In genomic region chr15:50880651-50881114, GRCh38 we compare ENCODE assay signal across 1 cellular context.
TF ChIP-seq lines count a peak whose summit lies in the region.

No MANE protein-coding gene starts in this region.

TF ChIP-seq in K562, 482 proteins besides CTCF, POLR2A, EP300 and RAD21 (continued from another document):
- TF ChIP-seq TRIM24 (IDR thresholded peaks at IDR 0.05) (peak; percentile 73 to 87; a peak in 2 of 4 replicates), GMEB1 (CRISPR knock-in tag; IDR thresholded peaks at IDR 0.05) (peak; percentile 19; the same call in 1 of the 2 replicates), ZNF696 (CRISPR knock-in tag; conservative IDR thresholded peaks at IDR 0.05) (no peak), KDM2B (CRISPR knock-in tag; IDR thresholded peaks at IDR 0.05) (no peak), DMBX1 (CRISPR knock-in tag; IDR thresholded peaks at IDR 0.05; ENCODE audit: borderline replicate concordance) (peak; percentile 51; the same call in 1 of the 2 replicates), BACH1 (tag; IDR thresholded peaks at IDR 0.05) (peak; percentile 63), CTBP1 (IDR thresholded peaks at IDR 0.05; ENCODE audit: borderline replicate concordance) (no peak), SPI1 (IDR thresholded peaks at IDR 0.05; ENCODE audit: borderline replicate concordance, low read depth, low read length) (no peak), BCL6 (CRISPR knock-in tag; IDR thresholded peaks at IDR 0.05) (peak; percentile 69; the same call in 1 of the 2 replicates), ZNF449 (CRISPR knock-in tag; IDR thresholded peaks at IDR 0.05) (peak; percentile 53; the same call in 1 of the 2 replicates), CREB5 (CRISPR knock-in tag; IDR thresholded peaks at IDR 0.05) (peak; percentile 63; the same call in 1 of the 2 replicates), BRD4 (IDR thresholded peaks at IDR 0.05) (no peak), ZNF780A (CRISPR knock-in tag; IDR thresholded peaks at IDR 0.05) (no peak), ESRRB (CRISPR knock-in tag; IDR thresholded peaks at IDR 0.05; ENCODE audit: borderline replicate concordance) (no peak), ZBED1 (IDR thresholded peaks at IDR 0.05) (no peak), ZNF395 (CRISPR knock-in tag; IDR thresholded peaks at IDR 0.05) (peak; percentile 85; the same call in 1 of the 2 replicates), ZNF311 (CRISPR knock-in tag; IDR thresholded peaks at IDR 0.05) (peak; percentile 66), RCOR1 (IDR thresholded peaks at IDR 0.05; ENCODE audit: borderline replicate concordance in 1 of 2, low read depth in 2 of 2, low read length in 2 of 2) (peak in 1 of 2 experiments; percentile 60; a peak in 1 of 4 replicates), ELF1 (tag; IDR thresholded peaks at IDR 0.05) (peak; percentile 39; the same call in 1 of the 2 replicates), KDM4B (IDR thresholded peaks at IDR 0.05; ENCODE audit: borderline replicate concordance in 2 of 2, low read depth in 1 of 2) (no peak), CEBPG (CRISPR knock-in tag; IDR thresholded peaks at IDR 0.05) (peak; percentile 89), CEBPG (tag; conservative IDR thresholded peaks at IDR 0.05 in 1 of 2, IDR thresholded peaks at IDR 0.05 in 1 of 2) (peak; percentile 73 to 99), MCM7 (IDR thresholded peaks at IDR 0.05) (no peak), XRCC3 (IDR thresholded peaks at IDR 0.05) (no peak), HSF4 (CRISPR knock-in tag; IDR thresholded peaks at IDR 0.05; ENCODE audit: borderline replicate concordance) (peak; percentile 71; the same call in 1 of the 2 replicates), KLF1 (tag; IDR thresholded peaks at IDR 0.05) (no peak), ZNF766 (CRISPR knock-in tag; conservative IDR thresholded peaks at IDR 0.05) (peak; percentile 66; the same call in 1 of the 2 replicates), ZNF589 (CRISPR knock-in tag; IDR thresholded peaks at IDR 0.05; ENCODE audit: low read depth) (peak; percentile 69; the same call in 1 of the 2 replicates), SMAD3 (CRISPR knock-in tag; conservative IDR thresholded peaks at IDR 0.05) (peak; percentile 61), HDAC3 (IDR thresholded peaks at IDR 0.05; ENCODE audit: borderline replicate concordance, partially characterized antibody) (peak; percentile 24), RREB1 (CRISPR knock-in tag; IDR thresholded peaks at IDR 0.05) (no peak), ZNF507 (tag; conservative IDR thresholded peaks at IDR 0.05) (no peak), NBN (IDR thresholded peaks at IDR 0.05; ENCODE audit: low read depth) (no peak), ZNF197 (CRISPR knock-in tag; IDR thresholded peaks at IDR 0.05; ENCODE audit: low read depth) (0 out of 2 replicates have a peak, but pooled peaks have one; percentile 85), ETV1 (tag; conservative IDR thresholded peaks at IDR 0.05; ENCODE audit: low read depth) (peak; percentile 46; the same call in 1 of the 2 replicates), AFF1 (IDR thresholded peaks at IDR 0.05; ENCODE audit: low read depth in 1 of 2, partially characterized antibody in 2 of 2) (peak in 1 of 2 experiments; percentile 59), ZBTB12 (CRISPR knock-in tag; IDR thresholded peaks at IDR 0.05) (no peak), JUN (IDR thresholded peaks at IDR 0.05; ENCODE audit: borderline replicate concordance, low read depth, low read length) (peak; percentile 61; the same call in 1 of the 2 replicates), JUN (CRISPR knock-in tag; IDR thresholded peaks at IDR 0.05; ENCODE audit: borderline replicate concordance) (no peak), POLR2H (tag; IDR thresholded peaks at IDR 0.05; ENCODE audit: low read depth) (peak; percentile 88)
